In genomic region chr3:52845691-52846426, GRCh38 we compare ENCODE assay signal across 6 cellular contexts. TPM values are rescaled to one million over a fixed set of nuclear protein-coding genes. Genes with fewer than 3 reads are reported as not detected.
DNase-seq lines count a peak whose midpoint lies in the region; ATAC-seq and TF ChIP-seq lines count a peak whose summit lies in the region.

No MANE protein-coding gene starts in this region.

- H3K27me3 ChIP-seq in upper lobe of right lung = no peaks in the 10 kb centered on the region

- H3K4me3 ChIP-seq in fibroblast of villous mesenchyme (ENCODE audit: low read depth, low read length) = no peak overlapping the region
- no peak overlapping the region for H3K4me3 ChIP-seq in upper lobe of right lung

- H3K27ac ChIP-seq in upper lobe of right lung = peak overlapping the region; percentile 58

- no peaks in the 10 kb centered on the region for H3K9me3 ChIP-seq in upper lobe of right lung

- DNase-seq in Right ventricle myocardium inferior (ENCODE audit: missing footprints) = peak; percentile 18
- DNase-seq in cardiac septum (ENCODE audit: low spot score) = no peak
- DNase-seq in fibroblast of villous mesenchyme (ENCODE audit: low read depth) = no peak
- DNase-seq in upper lobe of right lung = no peak
- no peak for DNase-seq in DMS114 treated with DMSO at 0.1 percent for 48 hours (lab: John Stamatoyannopoulos, UW; ENCODE audit: unreplicated experiment)

- peak; percentile 36 for ATAC-seq in Right ventricle myocardium inferior
- peak; percentile 14 for ATAC-seq in upper lobe of right lung
- ATAC-seq in GM19351 (IDR thresholded peaks at IDR 0.05; ENCODE audit: unreplicated experiment) = no peak

- peaks cover 33% of the 10 kb centered on the region for H3K4me1 ChIP-seq in upper lobe of right lung

- H3K36me3 ChIP-seq in upper lobe of right lung = peaks cover 41% of the 10 kb centered on the region

- intact Hi-C loops in Right ventricle myocardium inferior (cut with DNase I) = no loop called here
- intact Hi-C loops in cardiac septum (cut with DNase I) = loop anchor here (5.0 kb wide), 1 partner anchor 51 kb away; the partner anchor contains the start of gene STIMATE
- intact Hi-C loops in upper lobe of right lung (cut with DNase I) = no loop called here

- peak; percentile 48 for TF ChIP-seq CTCF in fibroblast of villous mesenchyme (IDR thresholded peaks at IDR 0.05; ENCODE audit: insufficient read depth, low read depth, low read length)
- TF ChIP-seq CTCF in upper lobe of right lung (IDR thresholded peaks at IDR 0.05) = peak; percentile 53

RNA-seq across cellular contexts. Expression of gene MUSTN1, which starts 11.0 kb away (rescaled TPM):
- total RNA-seq in Right ventricle myocardium inferior (26.5 TPM), cardiac septum (15.9 TPM), fibroblast of villous mesenchyme (not detected in 2 replicates), upper lobe of right lung (5.4 TPM)

RNA-seq across cellular contexts. Expression of gene ITIH4, which starts 15.4 kb away (rescaled TPM):
- total RNA-seq in Right ventricle myocardium inferior (5.0 TPM), cardiac septum (3.2 TPM), fibroblast of villous mesenchyme (0.32 and 1.3 TPM in 2 replicates), upper lobe of right lung (26.9 TPM)

RNA-seq across cellular contexts. Expression of gene ITIH3, which starts 51.3 kb away (rescaled TPM):
- total RNA-seq in Right ventricle myocardium inferior (0.43 TPM), cardiac septum (0.78 TPM), fibroblast of villous mesenchyme (1.6 and 8.2 TPM in 2 replicates), upper lobe of right lung (9.5 TPM)

RNA-seq across cellular contexts. Expression of gene STIMATE, which starts 51.5 kb away (rescaled TPM):
- total RNA-seq in Right ventricle myocardium inferior (9.0 TPM), cardiac septum (11.2 TPM), fibroblast of villous mesenchyme (12.6 and 15.1 TPM in 2 replicates), upper lobe of right lung (34.7 TPM)
